In genomic region chr5:55521903-55522302, GRCh38 we compare ENCODE assay signal across 28 cellular contexts. TPM values are rescaled to one million over a fixed set of nuclear protein-coding genes. Genes with fewer than 3 reads are reported as not detected.
DNase-seq lines count a peak whose midpoint lies in the region; ATAC-seq and TF ChIP-seq lines count a peak whose summit lies in the region.
"Had no signal": no experiment of that assay in that cellular context is flagged by ENCODE, and none has a peak within 500 bp of the region (broad histone marks: within the 10 kb centered on the region; RNA-seq: fewer than 3 reads in every experiment).

No MANE protein-coding gene starts in this region.

- H3K4me3 ChIP-seq in HAP-1 (no peak overlapping the region), brain microvascular endothelial cell (ENCODE audit: low read depth, low read length) (no peak overlapping the region)
- H3K4me3 ChIP-seq: heart left ventricle, lower lobe of right lung, MG63, PC-9, skin epidermis, upper lobe of right lung had no signal

- CTCF ChIA-PET in activated CD8-positive, alpha-beta memory T cell treated with anti-CD3 and anti-CD28 coated beads, Interleukin-2, amount 10 ng/mL, durations not matched to agents 7 days and 5 days (lab: Charles Lee): no interaction called here

- H3K4me1 Mint-ChIP-seq in nephron: peaks cover 50% of the 10 kb centered on the region
- H3K4me1 Mint-ChIP-seq in activated CD8-positive, alpha-beta memory T cell treated with anti-CD3 and anti-CD28 coated beads, Interleukin-2, amount 10 ng/mL, durations not matched to agents 7 days and 5 days: peaks cover 5% of the 10 kb centered on the region

- H3K36me3 ChIP-seq in HAP-1 (replicated peaks): no peaks in the 10 kb centered on the region
- no peaks in the 10 kb centered on the region for H3K36me3 ChIP-seq in brain microvascular endothelial cell (replicated peaks)
- H3K36me3 ChIP-seq: lower lobe of right lung, MG63, upper lobe of right lung had no signal

- H3K27me3 ChIP-seq in HAP-1 (ENCODE audit: low read depth) (no peaks in the 10 kb centered on the region), brain microvascular endothelial cell (replicated peaks) (no peaks in the 10 kb centered on the region)
- H3K27me3 ChIP-seq: heart left ventricle, MG63, upper lobe of right lung had no signal

- no peaks in the 10 kb centered on the region for H3K9me3 Mint-ChIP-seq in nephron
- no peaks in the 10 kb centered on the region for H3K9me3 Mint-ChIP-seq in activated CD8-positive, alpha-beta memory T cell treated with anti-CD3 and anti-CD28 coated beads, Interleukin-2, amount 10 ng/mL, durations not matched to agents 7 days and 5 days (ENCODE audit: low read depth)
- H3K9me3 Mint-ChIP-seq: CD4-positive, alpha-beta T cell; natural killer cell treated with Interleukin-12 subunit alpha and Interleukin-12 subunit beta and Interleukin-15 and Interleukin-18, amount 100 ng/mL, for 72 hours; stimulated activated naive B cell treated with anti-CD40 and anti-IgM and Interleukin-4, amounts not matched to agents 10 μg/mL and 1 μg/mL and 100 μg/mL, for 72 hours; T-helper 2 cell treated with Interferon-gamma antibody and Interleukin-4, amounts not matched to agents 5 μg/mL and 100 μg/mL, for 36 hours had no signal

- H3K36me3 Mint-ChIP-seq in nephron (ENCODE audit: low read depth): no peaks in the 10 kb centered on the region
- peaks cover 1% of the 10 kb centered on the region for H3K36me3 Mint-ChIP-seq in activated CD8-positive, alpha-beta memory T cell treated with anti-CD3 and anti-CD28 coated beads, Interleukin-2, amount 10 ng/mL, durations not matched to agents 7 days and 5 days
- H3K36me3 Mint-ChIP-seq: natural killer cell treated with Interleukin-12 subunit alpha and Interleukin-12 subunit beta and Interleukin-15 and Interleukin-18, amount 100 ng/mL, for 72 hours; stimulated activated naive B cell treated with anti-CD40 and anti-IgM and Interleukin-4, amounts not matched to agents 10 μg/mL and 1 μg/mL and 100 μg/mL, for 72 hours had no signal

- peak overlapping the region; percentile 57 to 91 (median 83) for H3K27ac Mint-ChIP-seq in nephron
- H3K27ac Mint-ChIP-seq in activated CD8-positive, alpha-beta memory T cell treated with anti-CD3 and anti-CD28 coated beads, Interleukin-2, amount 10 ng/mL, durations not matched to agents 7 days and 5 days: no peak overlapping the region
- H3K27ac Mint-ChIP-seq: activated naive CD8-positive, alpha-beta T cell; CD4-positive, alpha-beta T cell; natural killer cell treated with Interleukin-12 subunit alpha and Interleukin-12 subunit beta and Interleukin-15 and Interleukin-18, amount 100 ng/mL, for 72 hours; stimulated activated naive B cell treated with anti-CD40 and anti-IgM and Interleukin-4, amounts not matched to agents 10 μg/mL and 1 μg/mL and 100 μg/mL, for 72 hours; T-helper 2 cell treated with Interferon-gamma antibody and Interleukin-4, amounts not matched to agents 5 μg/mL and 100 μg/mL, for 36 hours had no signal

- in situ Hi-C loops in HAP-1 (cut with MboI; ENCODE audit: low sequenced_read_pairs) (no loop called here), brain microvascular endothelial cell (cut with HindIII; ENCODE audit: low pct_ligation_motif_present, low sequenced_read_pairs) (no loop called here)

- H3K27ac ChIP-seq in C4-2B: 0 out of 2 replicates have a peak overlapping the region, but pooled peaks have one; percentile 28
- no peak overlapping the region for H3K27ac ChIP-seq in brain microvascular endothelial cell
- H3K27ac ChIP-seq: lower lobe of right lung, PC-9, skin epidermis, upper lobe of right lung had no signal

- peaks cover 10% of the 10 kb centered on the region for H3K4me1 ChIP-seq in HAP-1
- H3K4me1 ChIP-seq: lower lobe of right lung had no signal

- no peaks in the 10 kb centered on the region for H3K27me3 Mint-ChIP-seq in nephron (ENCODE audit: low read depth)
- no peaks in the 10 kb centered on the region for H3K27me3 Mint-ChIP-seq in activated CD8-positive, alpha-beta memory T cell treated with anti-CD3 and anti-CD28 coated beads, Interleukin-2, amount 10 ng/mL, durations not matched to agents 7 days and 5 days
- H3K27me3 Mint-ChIP-seq: activated naive CD8-positive, alpha-beta T cell; CD4-positive, alpha-beta T cell; stimulated activated naive B cell treated with anti-CD40 and anti-IgM and Interleukin-4, amounts not matched to agents 10 μg/mL and 1 μg/mL and 100 μg/mL, for 72 hours had no signal

- H3K9me3 ChIP-seq in HAP-1: no peaks in the 10 kb centered on the region
- H3K9me3 ChIP-seq: heart left ventricle, lower lobe of right lung, MG63, upper lobe of right lung had no signal

- DNase-seq in NCI-H526 (lab: John Stamatoyannopoulos, UW) (peak; percentile 4 to 24), dermis blood vessel endothelial cell (peak; percentile 35), HAP-1 (ENCODE audit: low spot score in 2 of 2) (no peak), HUDEP-2 (lab: John Stamatoyannopoulos, UW; ENCODE audit: unreplicated experiment in 76 of 76) (no peak), brain microvascular endothelial cell (no peak)
- no peak for DNase-seq in activated CD8-positive, alpha-beta memory T cell treated with anti-CD3 and anti-CD28 coated beads, Interleukin-2, amount 10 ng/mL, durations not matched to agents 7 days and 5 days
- DNase-seq: activated CD4-positive, alpha-beta T cell treated with anti-CD3 and anti-CD28 coated beads for 48 hours; activated CD8-positive, alpha-beta memory T cell treated with anti-CD3 and anti-CD28 coated beads for 24 hours; AML-193; CD4-positive, alpha-beta T cell; erythroblast; foreskin fibroblast; heart left ventricle; KG1; lower lobe of right lung; MG63; NCI-H1105; NCI-H187; PC-9; SIG-M5; stimulated activated naive B cell treated with anti-CD40 and anti-IgM and Interleukin-4, amounts not matched to agents 10 μg/mL and 1 μg/mL and 100 μg/mL, for 72 hours; upper lobe of right lung had no signal

- TF ChIP-seq CTCF in C4-2B (conservative IDR thresholded peaks at IDR 0.05) (no peak), nephron (IDR thresholded peaks at IDR 0.05; ENCODE audit: unreplicated experiment in 3 of 3) (no peak), brain microvascular endothelial cell (IDR thresholded peaks at IDR 0.05; ENCODE audit: low read depth, low read length, missing control alignments) (no peak)

- no peak overlapping the region for H3K4me3 Mint-ChIP-seq in nephron
- no peak overlapping the region for H3K4me3 Mint-ChIP-seq in activated CD8-positive, alpha-beta memory T cell treated with anti-CD3 and anti-CD28 coated beads, Interleukin-2, amount 10 ng/mL, durations not matched to agents 7 days and 5 days
- H3K4me3 Mint-ChIP-seq: activated naive CD8-positive, alpha-beta T cell; CD4-positive, alpha-beta T cell; natural killer cell treated with Interleukin-12 subunit alpha and Interleukin-12 subunit beta and Interleukin-15 and Interleukin-18, amount 100 ng/mL, for 72 hours; stimulated activated naive B cell treated with anti-CD40 and anti-IgM and Interleukin-4, amounts not matched to agents 10 μg/mL and 1 μg/mL and 100 μg/mL, for 72 hours; T-helper 2 cell treated with Interferon-gamma antibody and Interleukin-4, amounts not matched to agents 5 μg/mL and 100 μg/mL, for 36 hours had no signal

- no peak for ATAC-seq in activated CD8-positive, alpha-beta memory T cell treated with anti-CD3 and anti-CD28 coated beads, Interleukin-2, amount 10 ng/mL, durations not matched to agents 7 days and 5 days
- ATAC-seq: lower lobe of right lung; natural killer cell treated with Interleukin-12 subunit alpha and Interleukin-12 subunit beta and Interleukin-15 and Interleukin-18, amount 100 ng/mL, for 72 hours; stimulated activated naive B cell treated with anti-CD40 and anti-IgM and Interleukin-4, amounts not matched to agents 10 μg/mL and 1 μg/mL and 100 μg/mL, for 72 hours; upper lobe of right lung had no signal

RNA-seq across cellular contexts. Expression of gene PLPP1, which starts 12.9 kb away (rescaled TPM):
- total RNA-seq in dermis blood vessel endothelial cell: 124 and 293 TPM in 2 replicates
- total RNA-seq in activated CD8-positive, alpha-beta memory T cell treated with anti-CD3 and anti-CD28 coated beads, Interleukin-2, amount 10 ng/mL, durations not matched to agents 7 days and 5 days: 10 to 100 TPM in 1 of 2 experiments, 1 to 10 TPM in 1; 7.1 to 31.2 TPM

Comparison
In these comparisons a context has a peak if more than half of its experiments do, and no peak if none do; other contexts are left out.
1. DNase-seq: peak in NCI-H526 (2 of 2) and dermis blood vessel endothelial cell (single experiment); none in HAP-1 (0 of 2), activated CD8-positive, alpha-beta memory T cell treated with anti-CD3 and anti-CD28 coated beads, Interleukin-2, amount 10 ng/mL, durations not matched to agents 7 days and 5 days (single experiment), HUDEP-2 (0 of 76) and brain microvascular endothelial cell (single experiment).